11 cellular contexts compared by ENCODE assay signal in the genomic region with DNA sequence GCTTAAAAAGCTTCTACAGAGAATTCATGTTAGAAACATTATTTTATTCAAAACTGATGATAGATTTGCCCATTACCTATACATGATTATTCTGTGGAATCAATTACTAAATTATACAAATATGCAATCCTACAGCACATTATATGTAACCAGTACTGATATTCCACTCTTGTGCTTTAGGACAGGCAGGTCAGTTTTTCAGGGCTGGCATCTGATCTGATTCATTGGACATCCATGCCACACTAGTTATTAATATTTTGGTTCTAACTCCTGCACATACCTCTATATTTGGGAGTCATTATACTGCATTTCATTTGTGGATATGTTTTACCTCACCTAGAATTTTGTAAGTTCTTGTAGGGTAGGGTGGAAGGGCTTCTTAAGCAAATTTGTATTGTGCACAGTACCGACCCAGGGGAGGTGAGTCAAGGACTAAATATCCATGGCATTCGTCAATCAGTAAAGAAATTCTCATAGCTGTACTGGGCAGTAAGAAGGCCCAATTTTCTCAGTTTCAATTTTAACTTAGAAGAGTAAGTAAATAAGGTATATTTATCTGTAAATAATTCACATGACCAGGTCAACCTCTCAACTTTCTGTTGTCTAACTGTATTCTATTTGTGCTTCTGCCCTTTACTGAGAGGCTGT.
A peak's percentile ranks its signal among the peaks of the same experiment; 100 is the strongest.
DNase-seq lines count a peak whose midpoint lies in the region; ATAC-seq lines count a peak whose summit lies in the region.
"Had no signal": no experiment of that assay in that cellular context is flagged by ENCODE, and none has a peak within 500 bp of the region (broad histone marks: within the 10 kb centered on the region; RNA-seq: fewer than 3 reads in every experiment).

No MANE protein-coding gene starts in this region.

- DNase-seq in astrocyte of the hippocampus (ENCODE audit: low read depth, low spot score): peak; percentile 77
- peak; percentile 4 for DNase-seq in skeletal muscle cell (ENCODE audit: low read depth)
- no peak for DNase-seq in cortex of kidney (lab: John Stamatoyannopoulos, UW)
- DNase-seq in NCI-H2081 (lab: John Stamatoyannopoulos, UW): no peak
- DNase-seq in SKM-1 (lab: John Stamatoyannopoulos, UW; ENCODE audit: unreplicated experiment): no peak
- no peak for DNase-seq in activated naive CD4-positive, alpha-beta T cell treated with Interleukin-2 at 50 U/mL for 16 hours
- DNase-seq: activated CD8-positive, alpha-beta memory T cell treated with anti-CD3 and anti-CD28 coated beads, Interleukin-2, amount 50 U/mL, for 4 hours; effector memory CD4-positive, alpha-beta T cell; mucosa of descending colon had no signal

- H3K4me3 ChIP-seq in skeletal muscle cell (ENCODE audit: low read depth, low read length): no peak overlapping the region
- H3K4me3 ChIP-seq: mucosa of descending colon had no signal

- ATAC-seq in GM19395 (IDR thresholded peaks at IDR 0.05; ENCODE audit: unreplicated experiment) (peak; percentile 94), HG03095 (IDR thresholded peaks at IDR 0.05; ENCODE audit: unreplicated experiment) (peak; percentile 76)
- ATAC-seq: mucosa of descending colon had no signal

Comparison
In these comparisons a context has a peak if more than half of its experiments do, and no peak if none do; other contexts are left out.
1. DNase-seq: peak in astrocyte of the hippocampus (single experiment) and skeletal muscle cell (single experiment); none in cortex of kidney (single experiment), NCI-H2081 (0 of 2), SKM-1 (single experiment) and activated naive CD4-positive, alpha-beta T cell treated with Interleukin-2 at 50 U/mL for 16 hours (single experiment).